ENCODE assay signal across 10 cellular contexts in genomic region chr5:177412603-177413233, GRCh38. TPM values are rescaled to one million over a fixed set of nuclear protein-coding genes. Genes with fewer than 3 reads are reported as not detected.
DNase-seq lines count a peak whose midpoint lies in the region; ATAC-seq and TF ChIP-seq lines count a peak whose summit lies in the region.
"Had no signal": no experiment of that assay in that cellular context is flagged by ENCODE, and none has a peak within 500 bp of the region (broad histone marks: within the 10 kb centered on the region; RNA-seq: fewer than 3 reads in every experiment).

No MANE protein-coding gene starts in this region.

- ATAC-seq in activated CD4-positive, CD25-positive, alpha-beta regulatory T cell treated with anti-CD3 and anti-CD28 coated beads, Interleukin-2, amount 50 U/mL, for 24 hours, result peak; percentile 90 to 91
- ATAC-seq in GM21576 (IDR thresholded peaks at IDR 0.05; ENCODE audit: unreplicated experiment) (peak; percentile 54), HG03565 (IDR thresholded peaks at IDR 0.05; ENCODE audit: unreplicated experiment) (peak; percentile 73)

- H3K27ac ChIP-seq in neutrophil, result peak overlapping the region; percentile 46
- H3K27ac ChIP-seq in mammary epithelial cell (ENCODE audit: insufficient read depth, low read depth, low read length), result no peak overlapping the region

- WGBS in mammary epithelial cell (ENCODE audit: low coverage, missing lambda C conversion rate), result 78% methylated on average over 8 of the region's 8 CpGs

- no peaks in the 10 kb centered on the region for H3K9me3 ChIP-seq in neutrophil
- H3K9me3 ChIP-seq in mammary epithelial cell (replicated peaks; ENCODE audit: insufficient read depth, low read length), result no peaks in the 10 kb centered on the region

- H3K4me3 ChIP-seq in neutrophil (ENCODE audit: low read depth in 1 of 2, low read length in 1 of 2) (no peak overlapping the region), mammary epithelial cell (replicated peaks in 1 of 3; ENCODE audit: insufficient read depth in 1 of 3, low read depth in 2 of 3, low read length in 3 of 3) (no peak overlapping the region)

- no peak for TF ChIP-seq CTCF in neutrophil (IDR thresholded peaks at IDR 0.05)
- TF ChIP-seq CTCF in mammary epithelial cell (conservative IDR thresholded peaks at IDR 0.05 in 1 of 2, IDR thresholded peaks at IDR 0.05 in 1 of 2; ENCODE audit: extremely low read depth in 1 of 2, insufficient read depth in 1 of 2, low read depth in 1 of 2, low read length in 2 of 2), result no peak

- in situ Hi-C loops in mammary epithelial cell (cut with MboI; ENCODE audit: low sequenced_read_pairs in 2 of 2), result no loop called here

- no peak overlapping the region for H3K9ac ChIP-seq in mammary epithelial cell (ENCODE audit: insufficient read depth, low read length)

- H2AFZ ChIP-seq in mammary epithelial cell (ENCODE audit: low read depth, low read length), result no peak overlapping the region

- BruUV-seq in mammary epithelial cell (replicated peaks; lab: Mats Ljungman, UMichigan), result no TSS peak

- H3K36me3 ChIP-seq in neutrophil (no peaks in the 10 kb centered on the region), mammary epithelial cell (ENCODE audit: insufficient read depth, low read length) (no peaks in the 10 kb centered on the region)

- dilution Hi-C loops in mammary epithelial cell (cut with HindIII; ENCODE audit: low sequenced_read_pairs), result no loop called here

- H3K27me3 ChIP-seq in neutrophil (no peaks in the 10 kb centered on the region), mammary epithelial cell (ENCODE audit: insufficient read depth, low read length) (no peaks in the 10 kb centered on the region)

- DNase-seq in activated CD4-positive, CD25-positive, alpha-beta regulatory T cell treated with anti-CD3 and anti-CD28 coated beads, Interleukin-2, amount 50 U/mL, for 72 hours, result no peak
- DNase-seq in iPS-NIHi11 (ENCODE audit: low spot score) (no peak), HUDEP-2 (lab: John Stamatoyannopoulos, UW; ENCODE audit: unreplicated experiment in 76 of 76) (no peak), mammary epithelial cell (no peak)
- DNase-seq: NCI-H1436, SW 1271 had no signal

- CTCF ChIA-PET in mammary epithelial cell (lab: Charles Lee; ENCODE audit: low non-redundant PET), result no interaction called here

- H4K20me1 ChIP-seq in mammary epithelial cell (ENCODE audit: insufficient read depth, low read length), result no peaks in the 10 kb centered on the region

- H3K4me2 ChIP-seq in mammary epithelial cell (ENCODE audit: insufficient read depth, low read depth, low read length), result no peak overlapping the region

- no peaks in the 10 kb centered on the region for H3K79me2 ChIP-seq in mammary epithelial cell (ENCODE audit: insufficient read depth, low read length)

- intact Hi-C loops in mammary epithelial cell (cut with micrococcal nuclease), result no loop called here

- H3K4me1 ChIP-seq in neutrophil (ENCODE audit: control insufficient read depth in 1 of 2, insufficient read depth in 1 of 2, low read depth in 1 of 2, low read length in 1 of 2), result peaks cover 48 to 59% of the 10 kb centered on the region in 2 experiments
- H3K4me1 ChIP-seq in mammary epithelial cell (ENCODE audit: insufficient read depth, low read length), result no peaks in the 10 kb centered on the region

RNA-seq across cellular contexts. Expression of gene F12, which starts 3.4 kb away (rescaled TPM):
- total RNA-seq in mammary epithelial cell, result 1 to 10 TPM; 4.3 to 5.7 TPM
- 5.4 TPM for polyA plus RNA-seq in mammary epithelial cell
- polyA minus RNA-seq in mammary epithelial cell, result 0.88 TPM

RNA-seq across cellular contexts. Expression of gene PFN3, which starts 12.3 kb away (rescaled TPM):
- total RNA-seq in mammary epithelial cell, result not detected
- polyA plus RNA-seq in mammary epithelial cell, result not detected
- not detected for polyA minus RNA-seq in mammary epithelial cell

RNA-seq across cellular contexts. Expression of gene GRK6, which starts 13.8 kb away (rescaled TPM):
- total RNA-seq in mammary epithelial cell, result 10 to 100 TPM; 25.8 to 39.1 TPM
- polyA plus RNA-seq in mammary epithelial cell, result 28.7 TPM
- polyA minus RNA-seq in mammary epithelial cell, result 11.4 TPM

RNA-seq across cellular contexts. Expression of gene SLC34A1, which starts 28.5 kb away (rescaled TPM):
- total RNA-seq in mammary epithelial cell, result under 1 TPM in 1 of 2 donors, not detected in 1; 0.09 TPM
- 0.02 TPM for polyA plus RNA-seq in mammary epithelial cell
- not detected for polyA minus RNA-seq in mammary epithelial cell

RNA-seq across cellular contexts. Expression of gene PRR7, which starts 33.9 kb away (rescaled TPM):
- 10 to 100 TPM; 13.9 to 23.3 TPM for total RNA-seq in mammary epithelial cell
- 14.2 TPM for polyA plus RNA-seq in mammary epithelial cell
- 1.2 TPM for polyA minus RNA-seq in mammary epithelial cell
